In the genomic region with DNA sequence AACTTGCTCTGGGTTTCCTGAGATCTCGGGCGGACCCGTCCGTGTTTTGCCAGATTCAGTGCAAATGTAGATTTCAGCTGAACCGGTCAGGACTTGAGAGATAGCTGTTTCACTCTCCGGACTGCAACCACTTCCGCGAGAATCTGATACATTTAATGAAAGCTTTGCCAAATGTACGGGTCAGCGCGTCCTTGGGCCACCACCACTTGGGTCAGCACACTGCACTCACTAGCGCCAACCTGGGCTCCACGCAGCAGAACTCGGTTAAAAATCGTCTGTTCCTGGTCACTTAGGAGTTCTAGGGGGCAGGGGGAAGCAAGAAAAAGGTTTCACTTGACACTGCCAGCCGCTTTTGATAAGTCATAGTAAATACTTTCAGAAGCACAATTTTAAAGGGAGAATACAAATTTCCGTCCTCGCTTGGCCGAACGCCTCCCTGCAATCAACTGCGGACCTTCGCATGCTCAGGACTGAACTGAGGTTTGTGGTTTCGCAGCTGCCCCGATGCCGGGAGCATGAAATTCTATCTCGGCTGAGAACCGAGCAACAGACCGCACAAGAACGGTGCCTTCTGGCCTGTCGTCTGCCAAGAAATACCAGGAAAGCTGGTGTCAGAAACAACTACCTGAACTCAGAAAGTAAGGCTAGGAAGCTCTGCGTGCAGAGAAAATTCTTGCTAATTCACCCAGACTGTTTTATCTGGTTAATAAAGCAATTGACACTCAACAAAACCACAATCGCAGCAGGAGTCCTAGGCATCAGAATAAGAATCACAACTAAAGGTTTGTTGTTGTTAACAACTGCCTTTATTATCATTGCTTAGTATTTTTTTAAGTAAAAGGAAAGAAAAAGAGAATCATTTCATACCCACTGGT, we compare ENCODE assay signal across 10 cellular contexts. TPM values are rescaled to one million over a fixed set of nuclear protein-coding genes. Genes with fewer than 3 reads are reported as not detected.
DNase-seq lines count a peak whose midpoint lies in the region; ATAC-seq, FAIRE-seq and TF ChIP-seq lines count a peak whose summit lies in the region.
"Had no signal": no experiment of that assay in that cellular context is flagged by ENCODE, and none has a peak within 500 bp of the region (broad histone marks: within the 10 kb centered on the region; RNA-seq: fewer than 3 reads in every experiment).

No MANE protein-coding gene starts in this region.

- no peak for TF ChIP-seq POLR2A in IMR-90 (IDR thresholded peaks at IDR 0.05; ENCODE audit: low read depth, low read length)

- TF ChIP-seq CTCF in A673 (conservative IDR thresholded peaks at IDR 0.05; ENCODE audit: low read depth, low read length) (no peak), IMR-90 (conservative IDR thresholded peaks at IDR 0.05; ENCODE audit: low read depth, low read length) (no peak), brain (conservative IDR thresholded peaks at IDR 0.05) (no peak), mesothelial cell of epicardium (IDR thresholded peaks at IDR 0.05; ENCODE audit: unreplicated experiment) (no peak)

- no peak overlapping the region for H3K56ac ChIP-seq in IMR-90 (ENCODE audit: extremely low read depth, insufficient read depth, low read length)

- no peak overlapping the region for H4K5ac ChIP-seq in IMR-90 (ENCODE audit: low read depth, low read length)

- H3K9me3 ChIP-seq in A673 (ENCODE audit: low read depth, low read length, poor library complexity, severe bottlenecking) (no peaks in the 10 kb centered on the region), IMR-90 (ENCODE audit: control insufficient read depth, insufficient read depth, low read length) (no peaks in the 10 kb centered on the region; the same call in 1 of the 2 replicates), small intestine (ENCODE audit: control insufficient read depth, low read depth) (no peaks in the 10 kb centered on the region)

- 3% methylated on average over 18 of the region's 32 CpGs; no CpG with 5 or more reads in 1 of the 2 experiments for WGBS in IMR-90 (ENCODE audit: extremely low coverage in 2 of 2, insufficient read length in 1 of 2), 2 experiments
- 4 to 5% (median 4%) methylated on average over 32 of the region's 32 CpGs for WGBS in small intestine, 3 donors

- no peak overlapping the region for H2AK9ac ChIP-seq in IMR-90 (replicated peaks; ENCODE audit: low read depth, low read length, poor library complexity)

- peaks cover 67% of the 10 kb centered on the region for H3K4me1 Mint-ChIP-seq in brain
- H3K4me1 Mint-ChIP-seq in mesothelial cell of epicardium = peaks cover 63% of the 10 kb centered on the region

- CTCF ChIA-PET in A673 (lab: Charles Lee) = no interaction called here
- CTCF ChIA-PET in IMR-90 (lab: Yijun Ruan, JAX) = interaction anchor here (0.6 kb wide), 1 partner anchor 105 kb away, joined by 3 read pairs; no protein-coding TSS in a partner anchor

- H3K27ac ChIP-seq in A673 (ENCODE audit: low read depth, low read length, poor library complexity, severe bottlenecking) (no peak overlapping the region), IMR-90 (ENCODE audit: insufficient read depth, low read length) (no peak overlapping the region), small intestine (ENCODE audit: low read depth in 1 of 2, low read length in 1 of 2) (no peak overlapping the region)

- peak overlapping the region in 3 of 5 experiments; percentile 27 to 49 (median 30) for H3K27ac Mint-ChIP-seq in brain
- H3K27ac Mint-ChIP-seq in mesothelial cell of epicardium = peak overlapping the region; percentile 92

- no peak for TF ChIP-seq RAD21 in IMR-90 (IDR thresholded peaks at IDR 0.05; ENCODE audit: low read length)

- no peak overlapping the region for H3K18ac ChIP-seq in IMR-90 (ENCODE audit: low read depth, low read length)

- dilution Hi-C loops in IMR-90 (cut with HindIII; ENCODE audit: low sequenced_read_pairs, unreplicated experiment) = no loop called here

- peaks cover 89% of the 10 kb centered on the region for H3K27me3 Mint-ChIP-seq in brain
- peaks cover 42% of the 10 kb centered on the region for H3K27me3 Mint-ChIP-seq in mesothelial cell of epicardium (ENCODE audit: low read depth)

- H4K91ac ChIP-seq in IMR-90 (ENCODE audit: insufficient read depth, low read depth, low read length) = no peak overlapping the region

- H3K23ac ChIP-seq in IMR-90 (ENCODE audit: low read depth, low read length) = no peak overlapping the region

- BruUV-seq in A673 (replicated peaks; lab: Mats Ljungman, UMichigan) (no TSS peak), IMR-90 (replicated peaks; lab: Mats Ljungman, UMichigan) (no TSS peak)

- H4K8ac ChIP-seq in IMR-90 (ENCODE audit: low read depth in 2 of 2, low read length in 2 of 2) = no peak overlapping the region

- in situ Hi-C loops in IMR-90 (cut with MboI; ENCODE audit: low sequenced_read_pairs) = loop anchor here (25.0 kb wide), 1 partner anchor 1283 kb away; no protein-coding TSS in a partner anchor

- no peak overlapping the region for H2AK5ac ChIP-seq in IMR-90 (ENCODE audit: low read depth, low read length)

- peak overlapping the region; percentile 52 for H2AFZ ChIP-seq in IMR-90 (replicated peaks; ENCODE audit: low read length, poor library complexity)

- no peak overlapping the region for H3K4ac ChIP-seq in IMR-90 (ENCODE audit: low read depth, low read length)

- H3K4me3 Mint-ChIP-seq in brain = peak overlapping the region; percentile 37 to 91 (median 73)
- H3K4me3 Mint-ChIP-seq in mesothelial cell of epicardium = peak overlapping the region; percentile 76

- no peak overlapping the region for H2BK5ac ChIP-seq in IMR-90 (ENCODE audit: low read depth, low read length, poor library complexity, severe bottlenecking)

- no peak overlapping the region for H3K14ac ChIP-seq in IMR-90 (replicated peaks; ENCODE audit: low read depth, low read length)

- H3K4me1 ChIP-seq in A673 (ENCODE audit: insufficient read depth, low read length, poor library complexity, severe bottlenecking) (peaks cover 9% of the 10 kb centered on the region), IMR-90 (ENCODE audit: control insufficient read depth, insufficient read depth, low read length) (no peaks in the 10 kb centered on the region), small intestine (ENCODE audit: control insufficient read depth in 2 of 2, insufficient read depth in 1 of 2, low read depth in 1 of 2, low read length in 1 of 2) (peaks cover 0 to 3% of the 10 kb centered on the region in 2 donors)

- ATAC-seq in IMR-90 (ENCODE audit: low read depth) = no peak
- no peak for ATAC-seq in GM18519 (IDR thresholded peaks at IDR 0.05; ENCODE audit: low FRiP score, unreplicated experiment)
- no peak for ATAC-seq in GM21529 (IDR thresholded peaks at IDR 0.05; ENCODE audit: unreplicated experiment)

- FAIRE-seq in small intestine (lab: Jason Lieb, UNC) = no peak

- POLR2A ChIA-PET in A673 (lab: Charles Lee; ENCODE audit: low non-redundant PET) = no interaction called here
- POLR2A ChIA-PET in IMR-90 (lab: Charles Lee; ENCODE audit: unreplicated experiment) = no interaction called here

- intact Hi-C loops in A673 (cut with micrococcal nuclease; ENCODE audit: unreplicated experiment) = no loop called here
- intact Hi-C loops in IMR-90 (cut with micrococcal nuclease) = loop anchor here (5.0 kb wide), 1 partner anchor 978 kb away; no protein-coding TSS in a partner anchor

- H3K36me3 ChIP-seq in A673 (ENCODE audit: insufficient read depth, low read length, poor library complexity, severe bottlenecking) (no peaks in the 10 kb centered on the region), IMR-90 (ENCODE audit: control insufficient read depth, insufficient read depth, low read length) (no peaks in the 10 kb centered on the region), small intestine (ENCODE audit: control insufficient read depth in 2 of 2, insufficient read depth in 2 of 2, low read length in 2 of 2) (no peaks in the 10 kb centered on the region)

- no peak overlapping the region for H3K9ac ChIP-seq in IMR-90 (ENCODE audit: low read depth, low read length)

- H2BK20ac ChIP-seq in IMR-90 (ENCODE audit: low read depth, low read length) = no peak overlapping the region

- no peak overlapping the region for H2BK15ac ChIP-seq in IMR-90 (ENCODE audit: low read depth, low read length)

- peaks cover 0 to 5% (median 2%) of the 10 kb centered on the region in 5 experiments for H3K9me3 Mint-ChIP-seq in brain
- H3K9me3 Mint-ChIP-seq in mesothelial cell of epicardium = no peaks in the 10 kb centered on the region

- DNase-seq in A673 (ENCODE audit: low spot score) (no peak), IMR-90 (no peak), mesothelial cell of epicardium (ENCODE audit: low spot score in 2 of 2, unreplicated experiment in 2 of 2) (no peak), NCI-H82 treated with DMSO at 0.1 percent for 48 hours (lab: John Stamatoyannopoulos, UW; ENCODE audit: unreplicated experiment) (no peak), small intestine (no peak)
- DNase-seq: activated CD4-positive, alpha-beta T cell treated with anti-CD3 and anti-CD28 coated beads for 48 hours; NCI-H510A treated with DMSO at 0.1 percent for 48 hours had no signal

- no peaks in the 10 kb centered on the region for H3K79me1 ChIP-seq in IMR-90 (ENCODE audit: low read depth in 1 of 2, low read length in 2 of 2)

- no peaks in the 10 kb centered on the region for H3K27me3 ChIP-seq in A673 (replicated peaks; ENCODE audit: insufficient read depth, low read depth, low read length, poor library complexity)
- H3K27me3 ChIP-seq in IMR-90 (ENCODE audit: control insufficient read depth, insufficient read depth, low read length) = peaks cover 52% of the 10 kb centered on the region
- peaks cover 0 to 44% of the 10 kb centered on the region in 2 donors for H3K27me3 ChIP-seq in small intestine (ENCODE audit: control insufficient read depth in 2 of 2, insufficient read depth in 2 of 2, low read length in 2 of 2)

- H3K4me2 ChIP-seq in IMR-90 (ENCODE audit: low read depth, low read length) = peak overlapping the region; percentile 50

- H3K36me3 Mint-ChIP-seq in brain = peaks cover 7% of the 10 kb centered on the region
- H3K36me3 Mint-ChIP-seq in mesothelial cell of epicardium = no peaks in the 10 kb centered on the region

- no peak overlapping the region for H2BK120ac ChIP-seq in IMR-90 (ENCODE audit: low read depth, low read length)

- no peaks in the 10 kb centered on the region for H3K9me1 ChIP-seq in IMR-90 (ENCODE audit: insufficient read depth, low read length)

- H4K20me1 ChIP-seq in IMR-90 (ENCODE audit: insufficient read depth, low read length) = no peaks in the 10 kb centered on the region

- H3K4me3 ChIP-seq in A673 (ENCODE audit: low read depth, low read length, poor library complexity, severe bottlenecking) (peak overlapping the region; percentile 32), IMR-90 (ENCODE audit: insufficient read depth, low read depth, low read length) (no peak overlapping the region), small intestine (ENCODE audit: low read depth in 1 of 2, low read length in 2 of 2) (no peak overlapping the region)

TF ChIP-seq in IMR-90, 13 proteins besides CTCF, POLR2A, EP300 and RAD21 (continues in another document):
- no peak for TF ChIP-seq SMC3 (IDR thresholded peaks at IDR 0.05; ENCODE audit: low read depth, low read length)

RNA-seq across cellular contexts. Expression of a gene that starts 4.2 kb away (rescaled TPM):
- total RNA-seq in A673 (2021) = 11.1 and 11.8 TPM in 2 replicates
- under 0.01 TPM in 1 of 2 replicates, not detected in the other for total RNA-seq in IMR-90 (2012; rRNA removed)
- polyA plus RNA-seq in IMR-90 (2012; rRNA removed) = not detected in 2 replicates
- not detected in 2 replicates for polyA plus RNA-seq in IMR-90 (2012; cell fraction: cytosol; rRNA removed)
- not detected in 2 replicates for polyA plus RNA-seq in IMR-90 (2012; cell fraction: nucleus; rRNA removed; ENCODE audit: low replicate concordance)
- polyA plus RNA-seq in brain (ENCODE audit: insufficient read depth, low read depth, low replicate concordance) = 156 TPM
- 12.0 to 14.7 TPM (median 13.7 TPM) in 3 replicates for total RNA-seq in mesothelial cell of epicardium
- under 1 TPM; 0.45 to 0.54 (median 0.54) TPM for polyA plus RNA-seq in small intestine

Comparison
In these comparisons a context has a peak if more than half of its experiments do, and no peak if none do; other contexts are left out.
1. RNA of a gene that starts 4.2 kb away (total RNA-seq): 12.0 to 14.7 TPM in mesothelial cell of epicardium and 11.1 to 11.8 TPM in A673; under 0.01 TPM in IMR-90; every median in the first group is over 10 times any median in the second.